8 cellular contexts compared by ENCODE assay signal in the genomic region with DNA sequence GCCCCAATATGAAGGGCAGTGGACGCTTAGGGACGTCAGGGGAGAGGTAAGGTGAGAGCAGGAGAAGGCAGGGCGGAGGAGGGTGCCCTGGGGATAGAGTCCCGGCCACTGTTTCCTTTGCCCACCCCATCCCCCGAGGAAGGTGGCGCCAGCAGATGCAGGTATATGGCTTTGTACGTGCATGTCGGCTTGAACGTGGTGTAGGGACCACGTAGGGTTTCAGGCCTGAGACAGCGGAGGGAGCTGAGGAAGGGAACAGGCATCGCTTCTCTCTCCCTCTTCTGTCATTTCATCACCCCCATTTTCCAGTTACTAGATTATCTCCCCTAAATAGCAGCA.
DNase-seq lines count a peak whose midpoint lies in the region; ATAC-seq and TF ChIP-seq lines count a peak whose summit lies in the region.

No MANE protein-coding gene starts in this region.

- TF ChIP-seq CTCF in left lung (IDR thresholded peaks at IDR 0.05) (no peak), upper lobe of left lung (IDR thresholded peaks at IDR 0.05) (no peak)

- CTCF ChIA-PET in activated CD4-positive, alpha-beta T cell treated with anti-CD3 and anti-CD28 coated beads, Interleukin-2, amount 10 ng/mL, durations not matched to agents 7 days and 5 days (lab: Charles Lee), result interaction anchor here (0.7 to 1.8 kb wide), 2 partner anchors 11 to 12 kb away, joined by 3 to 8 read pairs; no protein-coding TSS in a partner anchor

- no peaks in the 10 kb centered on the region for H3K9me3 ChIP-seq in left lung
- H3K9me3 ChIP-seq in upper lobe of left lung, result no peaks in the 10 kb centered on the region

- TF ChIP-seq POLR2A in upper lobe of left lung (IDR thresholded peaks at IDR 0.05), result no peak

- peak overlapping the region; percentile 84 to 86 for H3K27ac ChIP-seq in left lung
- peak overlapping the region; percentile 81 to 90 (median 88) for H3K27ac ChIP-seq in upper lobe of left lung

- intact Hi-C loops in activated T-helper 2 cell treated with anti-CD3 and anti-CD28 coated beads, Interferon-gamma antibody, Interleukin-2, Interleukin-4, amounts not matched to agents 10 μg/mL and 5 μg/mL and 100 μg/mL, durations not matched to agents 14 hours and 24 hours and 36 hours (cut with micrococcal nuclease), result loop anchor here (2.0 to 10.0 kb wide), 3 partner anchors 211 to 461 kb away; partner anchors contain the start of genes CDKL5 and RS1
- intact Hi-C loops in left lung (cut with DNase I), result no loop called here

- ATAC-seq in HG03039 (IDR thresholded peaks at IDR 0.05; ENCODE audit: unreplicated experiment) (peak; percentile 12), left lung (no peak), upper lobe of left lung (ENCODE audit: low FRiP score in 2 of 2) (no peak)

- peak overlapping the region; percentile 71 for H3K4me3 Mint-ChIP-seq in activated CD4-positive, alpha-beta T cell treated with anti-CD3 and anti-CD28 coated beads, Interleukin-2, amount 10 ng/mL, durations not matched to agents 7 days and 5 days
- peak overlapping the region; percentile 84 for H3K4me3 Mint-ChIP-seq in activated T-helper 2 cell treated with anti-CD3 and anti-CD28 coated beads, Interferon-gamma antibody, Interleukin-2, Interleukin-4, amounts not matched to agents 10 μg/mL and 5 μg/mL and 100 μg/mL, durations not matched to agents 14 hours and 24 hours and 36 hours (ENCODE audit: low read depth)

- DNase-seq in activated CD4-positive, alpha-beta T cell treated with anti-CD3 and anti-CD28 coated beads, Interleukin-2, amount 10 ng/mL, durations not matched to agents 7 days and 5 days, result peak; percentile 6
- no peak for DNase-seq in activated CD4-positive, alpha-beta T cell treated with anti-CD3 and anti-CD28 coated beads for 1 hour
- DNase-seq in activated T-helper 2 cell treated with anti-CD3 and anti-CD28 coated beads, Interferon-gamma antibody, Interleukin-2, Interleukin-4, amounts not matched to agents 10 μg/mL and 5 μg/mL and 100 μg/mL, durations not matched to agents 14 hours and 24 hours and 36 hours (ENCODE audit: low spot score), result no peak
- DNase-seq in left lung, result no peak
- DNase-seq in upper lobe of left lung, result no peak
- no peak for DNase-seq in central memory CD4-positive, alpha-beta T cell
- no peak for DNase-seq in activated gamma-delta T cell treated with Interleukin-2 at 50 U/mL for 16 hours

- peak overlapping the region; percentile 87 for H3K27ac Mint-ChIP-seq in activated CD4-positive, alpha-beta T cell treated with anti-CD3 and anti-CD28 coated beads, Interleukin-2, amount 10 ng/mL, durations not matched to agents 7 days and 5 days
- peak overlapping the region; percentile 84 for H3K27ac Mint-ChIP-seq in activated T-helper 2 cell treated with anti-CD3 and anti-CD28 coated beads, Interferon-gamma antibody, Interleukin-2, Interleukin-4, amounts not matched to agents 10 μg/mL and 5 μg/mL and 100 μg/mL, durations not matched to agents 14 hours and 24 hours and 36 hours

- no peak for TF ChIP-seq EP300 in upper lobe of left lung (IDR thresholded peaks at IDR 0.05)

- peak overlapping the region; percentile 3 to 38 for H3K4me3 ChIP-seq in left lung
- peak overlapping the region in 3 of 4 donors; percentile 25 to 46 (median 42) for H3K4me3 ChIP-seq in upper lobe of left lung

- 11 to 55% methylated on average over 10 to 12 of the region's 12 CpGs for WGBS in upper lobe of left lung, 2 donors

- POLR2A ChIA-PET in activated CD4-positive, alpha-beta T cell treated with anti-CD3 and anti-CD28 coated beads, Interleukin-2, amount 10 ng/mL, durations not matched to agents 7 days and 5 days (lab: Charles Lee), result no interaction called here

- H3K27me3 ChIP-seq in left lung (no peaks in the 10 kb centered on the region), upper lobe of left lung (no peaks in the 10 kb centered on the region)

- no peaks in the 10 kb centered on the region for H3K27me3 Mint-ChIP-seq in activated CD4-positive, alpha-beta T cell treated with anti-CD3 and anti-CD28 coated beads, Interleukin-2, amount 10 ng/mL, durations not matched to agents 7 days and 5 days
- H3K27me3 Mint-ChIP-seq in activated T-helper 2 cell treated with anti-CD3 and anti-CD28 coated beads, Interferon-gamma antibody, Interleukin-2, Interleukin-4, amounts not matched to agents 10 μg/mL and 5 μg/mL and 100 μg/mL, durations not matched to agents 14 hours and 24 hours and 36 hours (ENCODE audit: low read depth), result no peaks in the 10 kb centered on the region

- H3K4me1 ChIP-seq in left lung (peaks cover 3 to 17% of the 10 kb centered on the region in 2 donors), upper lobe of left lung (peaks cover 13 to 47% (median 30%) of the 10 kb centered on the region in 4 donors)

- no peaks in the 10 kb centered on the region for H3K36me3 Mint-ChIP-seq in activated CD4-positive, alpha-beta T cell treated with anti-CD3 and anti-CD28 coated beads, Interleukin-2, amount 10 ng/mL, durations not matched to agents 7 days and 5 days (ENCODE audit: low read depth)
- H3K36me3 Mint-ChIP-seq in activated T-helper 2 cell treated with anti-CD3 and anti-CD28 coated beads, Interferon-gamma antibody, Interleukin-2, Interleukin-4, amounts not matched to agents 10 μg/mL and 5 μg/mL and 100 μg/mL, durations not matched to agents 14 hours and 24 hours and 36 hours (ENCODE audit: low read depth), result no peaks in the 10 kb centered on the region

- peaks cover 29% of the 10 kb centered on the region for H3K4me1 Mint-ChIP-seq in activated CD4-positive, alpha-beta T cell treated with anti-CD3 and anti-CD28 coated beads, Interleukin-2, amount 10 ng/mL, durations not matched to agents 7 days and 5 days
- H3K4me1 Mint-ChIP-seq in activated T-helper 2 cell treated with anti-CD3 and anti-CD28 coated beads, Interferon-gamma antibody, Interleukin-2, Interleukin-4, amounts not matched to agents 10 μg/mL and 5 μg/mL and 100 μg/mL, durations not matched to agents 14 hours and 24 hours and 36 hours (ENCODE audit: low read depth), result peaks cover 18% of the 10 kb centered on the region

- no peaks in the 10 kb centered on the region for H3K9me3 Mint-ChIP-seq in activated CD4-positive, alpha-beta T cell treated with anti-CD3 and anti-CD28 coated beads, Interleukin-2, amount 10 ng/mL, durations not matched to agents 7 days and 5 days
- no peaks in the 10 kb centered on the region for H3K9me3 Mint-ChIP-seq in activated T-helper 2 cell treated with anti-CD3 and anti-CD28 coated beads, Interferon-gamma antibody, Interleukin-2, Interleukin-4, amounts not matched to agents 10 μg/mL and 5 μg/mL and 100 μg/mL, durations not matched to agents 14 hours and 24 hours and 36 hours

- H3K36me3 ChIP-seq in left lung (no peaks in the 10 kb centered on the region), upper lobe of left lung (no peaks in the 10 kb centered on the region)
